Comparison of ENCODE assay signal across 1 cellular context in the genomic region with DNA sequence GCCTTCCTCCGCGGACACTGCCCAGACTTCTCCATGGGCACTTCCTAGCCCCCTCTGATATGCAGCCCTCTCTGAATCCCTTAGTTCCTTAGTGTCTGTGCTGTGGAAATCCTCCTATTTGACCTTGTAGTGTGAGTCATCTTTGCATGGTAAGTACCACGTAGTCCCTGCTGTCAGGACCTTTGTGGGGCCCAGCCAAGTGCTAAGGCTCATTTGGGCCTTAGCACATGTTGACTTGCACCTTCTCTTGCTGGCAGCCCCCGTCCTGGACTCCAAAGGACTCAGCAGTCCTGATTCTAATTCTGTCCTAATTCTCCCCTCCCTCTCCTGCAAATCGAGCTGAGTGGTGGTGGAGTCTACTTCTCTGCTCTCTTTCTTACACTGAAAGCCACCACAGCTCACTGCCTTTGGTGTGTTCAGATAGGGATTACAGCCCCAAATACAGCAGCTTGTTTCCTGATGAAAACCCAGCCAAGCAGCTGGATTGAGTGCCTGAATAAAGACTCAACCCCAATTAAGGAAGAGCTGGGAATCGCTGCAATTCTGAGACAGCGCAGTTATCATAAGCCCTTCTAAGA.
TF ChIP-seq lines count a peak whose summit lies in the region.

No MANE protein-coding gene starts in this region.

TF ChIP-seq in IMR-90, 13 proteins besides CTCF, POLR2A, EP300 and RAD21:
- TF ChIP-seq RFX5 (IDR thresholded peaks at IDR 0.05; ENCODE audit: low read depth, low read length): no peak
- TF ChIP-seq FOS (IDR thresholded peaks at IDR 0.05; ENCODE audit: low read depth, low read length): peak; percentile 49; the same call in 1 of the 2 replicates
